In genomic region chr13:25097426-25097825, GRCh38 we compare ENCODE assay signal across 20 cellular contexts. TPM values are rescaled to one million over a fixed set of nuclear protein-coding genes. Genes with fewer than 3 reads are reported as not detected.
DNase-seq lines count a peak whose midpoint lies in the region; ATAC-seq, FAIRE-seq and TF ChIP-seq lines count a peak whose summit lies in the region.
"Had no signal": no experiment of that assay in that cellular context is flagged by ENCODE, and none has a peak within 500 bp of the region (broad histone marks: within the 10 kb centered on the region; RNA-seq: fewer than 3 reads in every experiment).

No MANE protein-coding gene starts in this region.

- FAIRE-seq in H1 (lab: Jason Lieb, UNC) = no peak
- FAIRE-seq: GM18507 had no signal

- H3K4me3 Mint-ChIP-seq in chondrocyte (ENCODE audit: unreplicated experiment) = no peak overlapping the region
- H3K4me3 Mint-ChIP-seq: CD4-positive, alpha-beta memory T cell had no signal

- H4K5ac ChIP-seq in H1 (ENCODE audit: insufficient read length, low read depth, low read length) = no peak overlapping the region

- H3K14ac ChIP-seq in H1 (ENCODE audit: insufficient read length) = no peak overlapping the region
- H3K14ac ChIP-seq in neuronal stem cell (ENCODE audit: low read length) = peak overlapping the region; percentile 5

- H3K9me3 ChIP-seq in HEK293 (ENCODE audit: control insufficient read depth, insufficient read depth, low read depth, low read length) (no peaks in the 10 kb centered on the region), H1 (ENCODE audit: insufficient read depth in 2 of 2, low read depth in 1 of 2, low read length in 1 of 2) (no peaks in the 10 kb centered on the region), neuronal stem cell (replicated peaks in 1 of 2; ENCODE audit: control insufficient read depth in 2 of 2, insufficient read depth in 1 of 2, low read depth in 1 of 2, low read length in 2 of 2) (no peaks in the 10 kb centered on the region), aorta (ENCODE audit: control insufficient read depth, low read length) (no peaks in the 10 kb centered on the region)

- peaks cover 25% of the 10 kb centered on the region for H3K27me3 Mint-ChIP-seq in chondrocyte (ENCODE audit: low read depth)

- H3K9me3 Mint-ChIP-seq in chondrocyte (ENCODE audit: low read depth) = peaks cover 4% of the 10 kb centered on the region

- H3K23me2 ChIP-seq in H1 (ENCODE audit: low read depth, low read length) = no peaks in the 10 kb centered on the region

- H4K8ac ChIP-seq in H1 (ENCODE audit: extremely low read depth, insufficient read depth, low read length) (no peak overlapping the region; the same call in 1 of the 2 replicates), neuronal stem cell (ENCODE audit: low read depth, low read length) (no peak overlapping the region)

- no peak overlapping the region for H2BK120ac ChIP-seq in H1 (replicated peaks; ENCODE audit: low read depth, low read length)
- no peak overlapping the region for H2BK120ac ChIP-seq in neuronal stem cell (ENCODE audit: low read depth, low read length)

- H3K79me1 ChIP-seq in H1 (ENCODE audit: low read depth, low read length) (no peaks in the 10 kb centered on the region), neuronal stem cell (ENCODE audit: low read depth, low read length) (no peaks in the 10 kb centered on the region)

- no peaks in the 10 kb centered on the region for H3K4me1 Mint-ChIP-seq in chondrocyte (ENCODE audit: low read depth)

- H3K18ac ChIP-seq in H1 (ENCODE audit: extremely low read depth, low read length) (no peak overlapping the region), neuronal stem cell (ENCODE audit: low read length) (peak overlapping the region; percentile 2)

- H2AFZ ChIP-seq in H1 (ENCODE audit: low read length) = 0 out of 2 replicates have a peak overlapping the region, but pooled peaks have one; percentile 19
- H2AFZ ChIP-seq in neuronal stem cell (ENCODE audit: low read length) = no peak overlapping the region

- H3K36me3 Mint-ChIP-seq in chondrocyte (ENCODE audit: low read depth) = no peaks in the 10 kb centered on the region
- H3K36me3 Mint-ChIP-seq: CD4-positive, alpha-beta memory T cell had no signal

- H3K4ac ChIP-seq in H1 (replicated peaks; ENCODE audit: insufficient read length, low read depth, low read length) (no peak overlapping the region), neuronal stem cell (ENCODE audit: low read length) (no peak overlapping the region)

- WGBS in H1 (ENCODE audit: extremely low coverage in 1 of 2, insufficient coverage in 1 of 2, insufficient read length in 1 of 2, insufficient replicate concordance in 2 of 2, low coverage in 1 of 2, low lambda C conversion rate in 2 of 2, missing lambda C conversion rate in 1 of 2), 2 experiments = 92% methylated on average over 13 of the region's 13 CpGs; no CpG with 5 or more reads in 1 of the 2 experiments
- no CpG with 5 or more reads among the region's 13 CpGs for WGBS in neuronal stem cell (ENCODE audit: extremely low coverage in 2 of 2, insufficient read length in 2 of 2, insufficient replicate concordance in 1 of 2), 2 donors
- WGBS in aorta, 2 donors = 87 to 95% methylated on average over 13 of the region's 13 CpGs

- no peak overlapping the region for H3K56ac ChIP-seq in H1 (replicated peaks; ENCODE audit: insufficient read length, low read depth, low read length)

- H3K23ac ChIP-seq in H1 (ENCODE audit: insufficient read length) (no peak overlapping the region), neuronal stem cell (ENCODE audit: low read depth, low read length, poor library complexity) (no peak overlapping the region)

- no peaks in the 10 kb centered on the region for H3K79me2 ChIP-seq in H1 (ENCODE audit: control insufficient read depth in 1 of 2, insufficient read depth in 2 of 2, low read length in 2 of 2)

- H4K20me1 ChIP-seq in H1 (replicated peaks in 1 of 2; ENCODE audit: control insufficient read depth in 1 of 2, insufficient read depth in 2 of 2, low read length in 2 of 2) = no peaks in the 10 kb centered on the region

- H3K9ac ChIP-seq in H1 (replicated peaks in 1 of 4; ENCODE audit: extremely low read depth in 1 of 4, low read depth in 3 of 4, low read length in 3 of 4) (no peak overlapping the region), neuronal stem cell (ENCODE audit: low read depth, low read length, poor library complexity) (no peak overlapping the region)

- H3K4me3 ChIP-seq in HEK293 (ENCODE audit: low read depth, low read length) = no peak overlapping the region
- no peak overlapping the region for H3K4me3 ChIP-seq in H1 (ENCODE audit: extremely low read depth in 1 of 4, insufficient read depth in 2 of 4, low read depth in 3 of 4, low read length in 4 of 4)
- H3K4me3 ChIP-seq in neuronal stem cell (ENCODE audit: low read length in 2 of 2) = no peak overlapping the region
- H3K4me3 ChIP-seq in aorta (ENCODE audit: low read length in 2 of 2) = no peak overlapping the region

- POLR2A ChIA-PET in HEK293 (lab: Yijun Ruan, JAX) = no interaction called here
- POLR2A ChIA-PET in H1 (lab: Charles Lee; ENCODE audit: partially characterized antibody) = no interaction called here

- no peak overlapping the region for H2BK5ac ChIP-seq in H1 (ENCODE audit: low read depth, low read length)
- H2BK5ac ChIP-seq in neuronal stem cell (ENCODE audit: low read length) = no peak overlapping the region

- peak; percentile 26 for ATAC-seq in aorta (ENCODE audit: low FRiP score)

- no peak for TF ChIP-seq POLR2A in H1 (IDR thresholded peaks at IDR 0.05; ENCODE audit: control extremely low read depth in 1 of 2, low read depth in 2 of 2, low read length in 2 of 2)

- CTCF ChIA-PET in HEK293 (lab: Yijun Ruan, JAX) (interaction anchor here (0.8 to 1.7 kb wide), 2 partner anchors 10 kb away, joined by 3 read pairs; no protein-coding TSS in a partner anchor), H1 (lab: Charles Lee; ENCODE audit: partially characterized antibody) (interaction anchor here (0.6 to 1.5 kb wide), 5 partner anchors 11 to 285 kb away, joined by 3 to 5 read pairs (median 3); no protein-coding TSS in a partner anchor)

- no peak overlapping the region for H2BK12ac ChIP-seq in H1 (ENCODE audit: low read depth, low read length)
- H2BK12ac ChIP-seq in neuronal stem cell (ENCODE audit: low read length) = no peak overlapping the region

- intact Hi-C loops in aorta (cut with DNase I) = no loop called here

- TF ChIP-seq EP300 in H1 (IDR thresholded peaks at IDR 0.05; ENCODE audit: borderline replicate concordance in 1 of 2, low read depth in 2 of 2, low read length in 2 of 2) = no peak

- H3K4me1 ChIP-seq in HEK293 (ENCODE audit: control insufficient read depth, insufficient read depth, low read length) (no peaks in the 10 kb centered on the region), H1 (replicated peaks in 1 of 4; ENCODE audit: control insufficient read depth in 3 of 4, insufficient read depth in 4 of 4, low read length in 3 of 4) (no peaks in the 10 kb centered on the region), neuronal stem cell (ENCODE audit: control insufficient read depth in 2 of 2, insufficient read depth in 1 of 2, low read depth in 1 of 2, low read length in 2 of 2) (no peaks in the 10 kb centered on the region), aorta (ENCODE audit: control insufficient read depth in 1 of 2, insufficient read depth in 2 of 2, low read length in 2 of 2) (no peaks in the 10 kb centered on the region)

- no peak overlapping the region for H2BK15ac ChIP-seq in H1 (ENCODE audit: low read length)
- H2BK15ac ChIP-seq in neuronal stem cell (ENCODE audit: low read length) = no peak overlapping the region

- no peak overlapping the region for H4K91ac ChIP-seq in H1 (replicated peaks; ENCODE audit: insufficient read length, low read length)
- no peak overlapping the region for H4K91ac ChIP-seq in neuronal stem cell (ENCODE audit: low read depth, low read length, poor library complexity)

- H3K36me3 ChIP-seq in HEK293 (ENCODE audit: control insufficient read depth in 2 of 2, insufficient read depth in 1 of 2, low read length in 2 of 2) = no peaks in the 10 kb centered on the region
- no peaks in the 10 kb centered on the region for H3K36me3 ChIP-seq in H1 (ENCODE audit: control insufficient read depth in 2 of 4, insufficient read depth in 4 of 4, low read length in 3 of 4)
- no peaks in the 10 kb centered on the region for H3K36me3 ChIP-seq in neuronal stem cell (replicated peaks in 1 of 2; ENCODE audit: control insufficient read depth in 2 of 2, insufficient read depth in 2 of 2, low read length in 2 of 2)
- H3K36me3 ChIP-seq in aorta (ENCODE audit: control insufficient read depth in 1 of 2, insufficient read depth in 2 of 2, low read length in 1 of 2) = no peaks in the 10 kb centered on the region

- TF ChIP-seq RAD21 in H1 (IDR thresholded peaks at IDR 0.05 in 1 of 2, conservative IDR thresholded peaks at IDR 0.05 in 1 of 2; ENCODE audit: low read depth in 2 of 2, low read length in 2 of 2) = no peak

- TF ChIP-seq CTCF in HEK293 (tag by site-specific recombination; IDR thresholded peaks at IDR 0.05) (no peak), H1 (IDR thresholded peaks at IDR 0.05; ENCODE audit: control extremely low read depth in 1 of 3, insufficient read depth in 1 of 3, low read depth in 1 of 3, low read length in 3 of 3) (no peak), chondrocyte (IDR thresholded peaks at IDR 0.05) (no peak)

- no peaks in the 10 kb centered on the region for H3K27me3 ChIP-seq in H1 (replicated peaks in 1 of 4; ENCODE audit: control insufficient read depth in 3 of 4, extremely low read depth in 1 of 4, insufficient read depth in 3 of 4, low read length in 3 of 4)
- H3K27me3 ChIP-seq in neuronal stem cell (ENCODE audit: control insufficient read depth in 3 of 3, insufficient read depth in 3 of 3, low read depth in 1 of 3, low read length in 3 of 3) = no peaks in the 10 kb centered on the region
- no peaks in the 10 kb centered on the region for H3K27me3 ChIP-seq in aorta (ENCODE audit: control insufficient read depth in 1 of 2, insufficient read depth in 2 of 2, low read length in 1 of 2)

- no peak overlapping the region for H2BK20ac ChIP-seq in H1 (ENCODE audit: low read length)

- no peak overlapping the region for H3K27ac ChIP-seq in HEK293 (ENCODE audit: extremely low read depth, low read depth, low read length)
- H3K27ac ChIP-seq in H1 (ENCODE audit: low read depth, low read length) = no peak overlapping the region
- H3K27ac ChIP-seq in neuronal stem cell (replicated peaks; ENCODE audit: low read length) = no peak overlapping the region
- H3K27ac ChIP-seq in aorta (ENCODE audit: low read depth in 1 of 2, low read length in 2 of 2) = no peak overlapping the region

- no peak overlapping the region for H3K27ac Mint-ChIP-seq in chondrocyte (ENCODE audit: unreplicated experiment)
- H3K27ac Mint-ChIP-seq: CD4-positive, alpha-beta memory T cell had no signal

- DNase-seq in H1 (ENCODE audit: low read depth in 1 of 2, low spot score in 2 of 2) (no peak), neuronal stem cell (ENCODE audit: low spot score) (no peak), aorta (no peak), NCI-H82 treated with DMSO at 0.1 percent for 48 hours (lab: John Stamatoyannopoulos, UW; ENCODE audit: unreplicated experiment) (no peak), chondrocyte (ENCODE audit: low spot score) (no peak)
- DNase-seq: C1 segment of cervical spinal cord; Calu3; CD4-positive, alpha-beta memory T cell; COR-L47; DMS53; DMS79 treated with DMSO at 0.1 percent for 48 hours; GF-D8; GOT3; H7; HCEC 1CT had no signal

- no peak overlapping the region for H3K4me2 ChIP-seq in H1 (ENCODE audit: insufficient read depth in 1 of 2, low read depth in 2 of 2, low read length in 2 of 2)
- H3K4me2 ChIP-seq in neuronal stem cell (ENCODE audit: insufficient read depth, low read length, poor library complexity, severe bottlenecking) = no peak overlapping the region

- H2AK5ac ChIP-seq in H1 (ENCODE audit: low read depth, low read length) (no peak overlapping the region), neuronal stem cell (ENCODE audit: low read depth, low read length) (no peak overlapping the region)

RNA-seq across cellular contexts. Expression of gene PABPC3, which starts 1.5 kb away (rescaled TPM):
- total RNA-seq in H1 (2021; fragmentation: NEBNext Ultra II Directional; extraction: Animal tissue kit (Norgen Biotek cat#: 25700)) = 0.48 TPM in 2 replicates
- polyA plus RNA-seq in H1 (2011; rRNA removed) = 0.14 and 0.18 TPM in 2 replicates
- 0.13 TPM for polyA plus RNA-seq in H1 (2011; cell fraction: cytosol; rRNA removed)
- 0.11 TPM for polyA plus RNA-seq in H1 (2011; cell fraction: nucleus; rRNA removed)
- polyA plus RNA-seq in H1 (2012, experiment 1 of 2) = 0.25 to 1.5 TPM (median 0.47 TPM) in 4 replicates
- 0.18 TPM for polyA plus RNA-seq in H1 (2012, experiment 2 of 2)
- 0.32 TPM for polyA plus RNA-seq in H1 (2013, experiment 1 of 2)
- 0.37 TPM for polyA plus RNA-seq in H1 (2013, experiment 2 of 2)
- 0.15 and 0.22 TPM in 2 replicates for polyA minus RNA-seq in H1 (2011; rRNA and poly(A)+ RNA removed)
- polyA minus RNA-seq in H1 (2011; cell fraction: cytosol; rRNA and poly(A)+ RNA removed) = not detected
- polyA minus RNA-seq in H1 (2011; cell fraction: nucleus; rRNA and poly(A)+ RNA removed) = 0.30 TPM
- 0.24 TPM for polyA plus RNA-seq in neuronal stem cell (2013, experiment 1 of 2)
- 0.15 TPM for polyA plus RNA-seq in neuronal stem cell (2013, experiment 2 of 2)
- total RNA-seq in aorta = under 1 TPM; 0.15 to 0.23 TPM
- polyA plus RNA-seq in aorta = under 1 TPM; 0.15 to 0.38 TPM
- total RNA-seq in chondrocyte = 0.12 to 0.22 TPM (median 0.18 TPM) in 3 replicates
- total RNA-seq: A172, A673 had no signal
- polyA plus RNA-seq: BJ had no signal
